ENCODE assay signal across 16 cellular contexts in the genomic region with DNA sequence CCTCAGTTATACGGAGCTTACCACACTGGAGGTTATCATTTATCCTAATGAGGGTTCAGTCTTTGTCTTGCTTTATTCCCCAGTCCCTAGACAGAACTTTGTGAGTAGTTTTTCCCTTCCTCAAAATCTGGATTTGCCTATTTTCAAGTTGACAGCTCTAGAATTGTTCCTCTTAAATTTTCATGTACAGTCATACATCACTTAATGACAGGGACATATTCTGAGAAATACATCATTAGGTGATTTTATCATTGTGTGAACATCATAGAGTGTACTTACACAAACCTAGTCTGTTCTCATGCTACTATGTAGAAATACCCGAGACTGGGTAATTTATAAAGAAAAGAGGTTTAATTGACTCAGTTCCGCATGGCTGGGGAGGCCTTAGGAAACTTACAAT. TPM values are rescaled to one million over a fixed set of nuclear protein-coding genes. Genes with fewer than 3 reads are reported as not detected.
DNase-seq lines count a peak whose midpoint lies in the region; ATAC-seq and TF ChIP-seq lines count a peak whose summit lies in the region.
"Had no signal": no experiment of that assay in that cellular context is flagged by ENCODE, and none has a peak within 500 bp of the region (broad histone marks: within the 10 kb centered on the region; RNA-seq: fewer than 3 reads in every experiment).

No MANE protein-coding gene starts in this region.

- peak overlapping the region in 1 of 4 donors; percentile 64 for H3K4me3 ChIP-seq in esophagus squamous epithelium
- H3K4me3 ChIP-seq: A549, skin epidermis had no signal

- TF ChIP-seq POLR2A in esophagus squamous epithelium (IDR thresholded peaks at IDR 0.05) = no peak

- CTCF ChIA-PET in activated CD4-positive, alpha-beta T cell treated with anti-CD3 and anti-CD28 coated beads for 36 hours (lab: Charles Lee) = interaction anchor here (1.6 kb wide), 1 partner anchor 13 kb away, joined by 5 read pairs; no protein-coding TSS in a partner anchor
- CTCF ChIA-PET in activated CD8-positive, alpha-beta T cell treated with anti-CD3 and anti-CD28 coated beads for 36 hours (lab: Charles Lee) = no interaction called here
- CTCF ChIA-PET in T-cell (lab: Charles Lee) = no interaction called here

- no peaks in the 10 kb centered on the region for H3K27me3 ChIP-seq in esophagus squamous epithelium
- H3K27me3 ChIP-seq: neutrophil had no signal

- TF ChIP-seq CTCF in activated CD8-positive, alpha-beta T cell treated with anti-CD3 and anti-CD28 coated beads for 36 hours (IDR thresholded peaks at IDR 0.05) = no peak
- no peak for TF ChIP-seq CTCF in esophagus squamous epithelium (IDR thresholded peaks at IDR 0.05)

- peak overlapping the region; percentile 85 to 98 (median 94) for H3K27ac ChIP-seq in esophagus squamous epithelium
- H3K27ac ChIP-seq: A549, neutrophil had no signal

- H3K36me3 ChIP-seq in esophagus squamous epithelium = peaks cover 13 to 55% (median 21%) of the 10 kb centered on the region in 3 donors

- POLR2A ChIA-PET in activated CD4-positive, alpha-beta T cell treated with anti-CD3 and anti-CD28 coated beads for 36 hours (lab: Charles Lee) = interaction anchor here (1.5 kb wide), 1 partner anchor 335 kb away, joined by 6 read pairs; no protein-coding TSS in a partner anchor
- POLR2A ChIA-PET in activated CD8-positive, alpha-beta T cell treated with anti-CD3 and anti-CD28 coated beads for 36 hours (lab: Charles Lee) = interaction anchor here (1.0 kb wide), 1 partner anchor 9 kb away, joined by 3 read pairs; no protein-coding TSS in a partner anchor
- POLR2A ChIA-PET in T-cell (lab: Charles Lee) = no interaction called here

- no peaks in the 10 kb centered on the region for H3K27me3 Mint-ChIP-seq in activated CD4-positive, alpha-beta T cell treated with anti-CD3 and anti-CD28 coated beads for 36 hours
- no peaks in the 10 kb centered on the region for H3K27me3 Mint-ChIP-seq in activated CD8-positive, alpha-beta T cell treated with anti-CD3 and anti-CD28 coated beads for 36 hours
- H3K27me3 Mint-ChIP-seq in stimulated activated naive B cell treated with anti-CD40 and anti-IgM and Interleukin-4, amounts not matched to agents 10 μg/mL and 1 μg/mL and 100 μg/mL, for 72 hours = no peaks in the 10 kb centered on the region
- no peaks in the 10 kb centered on the region for H3K27me3 Mint-ChIP-seq in T-cell

- no peak for DNase-seq in activated CD4-positive, alpha-beta T cell treated with anti-CD3 and anti-CD28 coated beads for 36 hours
- no peak for DNase-seq in activated CD4-positive, alpha-beta T cell treated with anti-CD3 and anti-CD28 coated beads for 4 hours
- DNase-seq in activated CD8-positive, alpha-beta T cell treated with anti-CD3 and anti-CD28 coated beads for 36 hours = no peak
- DNase-seq in esophagus squamous epithelium (lab: John Stamatoyannopoulos, UW) (no peak), T-cell (no peak), SIG-M5 (lab: John Stamatoyannopoulos, UW) (no peak), amniotic stem cell (lab: John Stamatoyannopoulos, UW) (no peak)
- no peak for DNase-seq in stimulated activated naive B cell treated with anti-CD40 and anti-IgM and Interleukin-4, amounts not matched to agents 10 μg/mL and 1 μg/mL and 100 μg/mL, for 72 hours
- DNase-seq: activated CD8-positive, alpha-beta memory T cell treated with anti-CD3 and anti-CD28 coated beads for 24 hours; amygdala; GOT3; NCI-H1417 treated with DMSO at 0.1 percent for 48 hours; substantia nigra had no signal

- H3K4me3 Mint-ChIP-seq in activated CD4-positive, alpha-beta T cell treated with anti-CD3 and anti-CD28 coated beads for 36 hours = no peak overlapping the region
- H3K4me3 Mint-ChIP-seq in activated CD8-positive, alpha-beta T cell treated with anti-CD3 and anti-CD28 coated beads for 36 hours = peak overlapping the region; percentile 27
- H3K4me3 Mint-ChIP-seq in stimulated activated naive B cell treated with anti-CD40 and anti-IgM and Interleukin-4, amounts not matched to agents 10 μg/mL and 1 μg/mL and 100 μg/mL, for 72 hours = peak overlapping the region; percentile 26 to 69
- H3K4me3 Mint-ChIP-seq in T-cell = no peak overlapping the region

- intact Hi-C loops in activated CD4-positive, alpha-beta T cell treated with anti-CD3 and anti-CD28 coated beads for 36 hours (cut with DNase I, micrococcal nuclease) = no loop called here
- intact Hi-C loops in activated CD8-positive, alpha-beta T cell treated with anti-CD3 and anti-CD28 coated beads for 36 hours (cut with micrococcal nuclease) = no loop called here
- intact Hi-C loops in esophagus squamous epithelium (cut with DNase I) = no loop called here

- peaks cover 59% of the 10 kb centered on the region for H3K36me3 Mint-ChIP-seq in activated CD4-positive, alpha-beta T cell treated with anti-CD3 and anti-CD28 coated beads for 36 hours (ENCODE audit: low read depth)
- peaks cover 67% of the 10 kb centered on the region for H3K36me3 Mint-ChIP-seq in activated CD8-positive, alpha-beta T cell treated with anti-CD3 and anti-CD28 coated beads for 36 hours (ENCODE audit: low read depth)
- H3K36me3 Mint-ChIP-seq in stimulated activated naive B cell treated with anti-CD40 and anti-IgM and Interleukin-4, amounts not matched to agents 10 μg/mL and 1 μg/mL and 100 μg/mL, for 72 hours = peaks cover 64 to 68% of the 10 kb centered on the region in 2 donors
- H3K36me3 Mint-ChIP-seq in T-cell = peaks cover 52% of the 10 kb centered on the region

- peak overlapping the region; percentile 88 for H3K27ac Mint-ChIP-seq in activated CD4-positive, alpha-beta T cell treated with anti-CD3 and anti-CD28 coated beads for 36 hours
- peak overlapping the region; percentile 96 for H3K27ac Mint-ChIP-seq in activated CD8-positive, alpha-beta T cell treated with anti-CD3 and anti-CD28 coated beads for 36 hours
- H3K27ac Mint-ChIP-seq in stimulated activated naive B cell treated with anti-CD40 and anti-IgM and Interleukin-4, amounts not matched to agents 10 μg/mL and 1 μg/mL and 100 μg/mL, for 72 hours = peak overlapping the region; percentile 95
- peak overlapping the region in 1 of 2 donors; percentile 25 for H3K27ac Mint-ChIP-seq in T-cell

- no peak for ATAC-seq in activated CD4-positive, alpha-beta T cell treated with anti-CD3 and anti-CD28 coated beads for 36 hours
- ATAC-seq in activated CD8-positive, alpha-beta T cell treated with anti-CD3 and anti-CD28 coated beads for 36 hours = no peak
- no peak for ATAC-seq in stimulated activated naive B cell treated with anti-CD40 and anti-IgM and Interleukin-4, amounts not matched to agents 10 μg/mL and 1 μg/mL and 100 μg/mL, for 72 hours (replicated peaks)
- no peak for ATAC-seq in T-cell (replicated peaks in 1 of 4)
- ATAC-seq: A549 had no signal

- no peaks in the 10 kb centered on the region for H3K9me3 Mint-ChIP-seq in activated CD4-positive, alpha-beta T cell treated with anti-CD3 and anti-CD28 coated beads for 36 hours (ENCODE audit: low read depth)
- H3K9me3 Mint-ChIP-seq in activated CD8-positive, alpha-beta T cell treated with anti-CD3 and anti-CD28 coated beads for 36 hours = no peaks in the 10 kb centered on the region
- peaks cover 3 to 6% of the 10 kb centered on the region in 2 donors for H3K9me3 Mint-ChIP-seq in stimulated activated naive B cell treated with anti-CD40 and anti-IgM and Interleukin-4, amounts not matched to agents 10 μg/mL and 1 μg/mL and 100 μg/mL, for 72 hours
- no peaks in the 10 kb centered on the region for H3K9me3 Mint-ChIP-seq in T-cell

- peaks cover 17 to 78% (median 30%) of the 10 kb centered on the region in 3 donors for H3K4me1 ChIP-seq in esophagus squamous epithelium

- no peaks in the 10 kb centered on the region for H3K9me3 ChIP-seq in esophagus squamous epithelium
- H3K9me3 ChIP-seq: A549, neutrophil had no signal

- peaks cover 69% of the 10 kb centered on the region for H3K4me1 Mint-ChIP-seq in activated CD4-positive, alpha-beta T cell treated with anti-CD3 and anti-CD28 coated beads for 36 hours
- peaks cover 67% of the 10 kb centered on the region for H3K4me1 Mint-ChIP-seq in activated CD8-positive, alpha-beta T cell treated with anti-CD3 and anti-CD28 coated beads for 36 hours (ENCODE audit: low read depth)
- peaks cover 49 to 74% of the 10 kb centered on the region in 2 donors for H3K4me1 Mint-ChIP-seq in stimulated activated naive B cell treated with anti-CD40 and anti-IgM and Interleukin-4, amounts not matched to agents 10 μg/mL and 1 μg/mL and 100 μg/mL, for 72 hours
- peaks cover 62 to 69% (median 64%) of the 10 kb centered on the region in 3 donors for H3K4me1 Mint-ChIP-seq in T-cell

- 67 to 70% methylated on average over 3 of the region's 3 CpGs for WGBS in esophagus squamous epithelium, 2 donors

RNA-seq across cellular contexts. Expression of gene PRKAB1, which starts 3.1 kb away (rescaled TPM):
- total RNA-seq in activated CD4-positive, alpha-beta T cell treated with anti-CD3 and anti-CD28 coated beads for 36 hours = 10 to 100 TPM; 18.0 to 21.7 TPM
- 10 to 100 TPM; 21.0 to 24.8 TPM for total RNA-seq in activated CD8-positive, alpha-beta T cell treated with anti-CD3 and anti-CD28 coated beads for 36 hours
- 100 to 1,000 TPM in 1 of 4 donors, 10 to 100 TPM in 3; 18.2 to 217 (median 46.7) TPM for total RNA-seq in esophagus squamous epithelium
- 10 to 100 TPM; 21.1 to 48.7 (median 43.5) TPM for total RNA-seq in T-cell

Comparison
In these comparisons a context has a peak if more than half of its experiments do, and no peak if none do; other contexts are left out.
1. H3K4me3 Mint-ChIP-seq: peak in activated CD8-positive, alpha-beta T cell treated with anti-CD3 and anti-CD28 coated beads for 36 hours (single experiment) and stimulated activated naive B cell treated with anti-CD40 and anti-IgM and Interleukin-4, amounts not matched to agents 10 μg/mL and 1 μg/mL and 100 μg/mL, for 72 hours (2 of 2); none in activated CD4-positive, alpha-beta T cell treated with anti-CD3 and anti-CD28 coated beads for 36 hours (single experiment) and T-cell (0 of 3).
2. POLR2A ChIA-PET loops: an anchor here in activated CD4-positive, alpha-beta T cell treated with anti-CD3 and anti-CD28 coated beads for 36 hours (1.5 kb wide) and activated CD8-positive, alpha-beta T cell treated with anti-CD3 and anti-CD28 coated beads for 36 hours (1.0 kb wide); none called in T-cell.